11 cellular contexts compared by ENCODE assay signal in genomic region chr14:68363401-68363800, GRCh38.
DNase-seq lines count a peak whose midpoint lies in the region; ATAC-seq, FAIRE-seq and TF ChIP-seq lines count a peak whose summit lies in the region.
"Had no signal": no experiment of that assay in that cellular context is flagged by ENCODE, and none has a peak within 500 bp of the region (broad histone marks: within the 10 kb centered on the region; RNA-seq: fewer than 3 reads in every experiment).

No MANE protein-coding gene starts in this region.

- intact Hi-C loops in lower lobe of right lung (cut with DNase I): no loop called here

- H3K27ac ChIP-seq in brain microvascular endothelial cell (peak overlapping the region; percentile 92), lower lobe of right lung (peak overlapping the region; percentile 66), tibial nerve (peak overlapping the region; percentile 70 to 98 (median 82))
- H3K27ac ChIP-seq: SK-N-MC had no signal

- TF ChIP-seq EP300 in tibial nerve (IDR thresholded peaks at IDR 0.05): no peak

- no peak for FAIRE-seq in RCC 7860 (lab: Jason Lieb, UNC)

- H3K4me1 ChIP-seq in lower lobe of right lung: peaks cover 58% of the 10 kb centered on the region
- peaks cover 0 to 88% (median 52%) of the 10 kb centered on the region in 4 donors for H3K4me1 ChIP-seq in tibial nerve

- H3K36me3 ChIP-seq in brain microvascular endothelial cell (replicated peaks): no peaks in the 10 kb centered on the region
- no peaks in the 10 kb centered on the region for H3K36me3 ChIP-seq in lower lobe of right lung
- no peaks in the 10 kb centered on the region for H3K36me3 ChIP-seq in tibial nerve

- DNase-seq in NCI-H82 (lab: John Stamatoyannopoulos, UW): peak; percentile 44
- DNase-seq in NCI-H82 treated with DMSO at 0.1 percent for 48 hours (lab: John Stamatoyannopoulos, UW; ENCODE audit: unreplicated experiment): no peak
- DNase-seq in brain microvascular endothelial cell: no peak
- DNase-seq in lower lobe of right lung: peak; percentile 53
- DNase-seq in tibial nerve (ENCODE audit: low spot score in 2 of 2): no peak
- DNase-seq in RCC 7860 (ENCODE audit: low spot score): no peak
- no peak for DNase-seq in NCI-H2107 treated with DMSO at 0.1 percent for 48 hours (lab: John Stamatoyannopoulos, UW; ENCODE audit: unreplicated experiment)
- DNase-seq in DMS 273 (lab: John Stamatoyannopoulos, UW; ENCODE audit: unreplicated experiment): no peak
- DNase-seq: activated CD8-positive, alpha-beta memory T cell treated with anti-CD3 and anti-CD28 coated beads for 24 hours; GDM1 had no signal

- in situ Hi-C loops in brain microvascular endothelial cell (cut with HindIII; ENCODE audit: low pct_ligation_motif_present, low sequenced_read_pairs): no loop called here

- 68 to 72% methylated on average over 10 of the region's 10 CpGs for WGBS in tibial nerve, 2 donors

- no peak for TF ChIP-seq POLR2A in tibial nerve (IDR thresholded peaks at IDR 0.05)

- ATAC-seq in lower lobe of right lung: no peak

- no peak overlapping the region for H3K4me3 ChIP-seq in brain microvascular endothelial cell (ENCODE audit: low read depth, low read length)
- no peak overlapping the region for H3K4me3 ChIP-seq in lower lobe of right lung
- no peak overlapping the region for H3K4me3 ChIP-seq in tibial nerve
- H3K4me3 ChIP-seq: SK-N-MC had no signal

- H3K27me3 ChIP-seq in brain microvascular endothelial cell (replicated peaks) (no peaks in the 10 kb centered on the region), lower lobe of right lung (ENCODE audit: low read depth) (no peaks in the 10 kb centered on the region), tibial nerve (no peaks in the 10 kb centered on the region)

- TF ChIP-seq CTCF in brain microvascular endothelial cell (IDR thresholded peaks at IDR 0.05; ENCODE audit: low read depth, low read length, missing control alignments): peak; percentile 34
- TF ChIP-seq CTCF in lower lobe of right lung (IDR thresholded peaks at IDR 0.05): no peak
- peak in 1 of 5 experiments; percentile 11 for TF ChIP-seq CTCF in tibial nerve (IDR thresholded peaks at IDR 0.05)

- H3K9me3 ChIP-seq in lower lobe of right lung: no peaks in the 10 kb centered on the region
- H3K9me3 ChIP-seq in tibial nerve: no peaks in the 10 kb centered on the region

Comparison
In these comparisons a context has a peak if more than half of its experiments do, and no peak if none do; other contexts are left out.
1. DNase-seq: peak in NCI-H82 (single experiment) and lower lobe of right lung (single experiment); none in NCI-H82 treated with DMSO at 0.1 percent for 48 hours (single experiment), brain microvascular endothelial cell (single experiment), tibial nerve (0 of 2), RCC 7860 (single experiment), NCI-H2107 treated with DMSO at 0.1 percent for 48 hours (single experiment) and DMS 273 (single experiment).
2. Peak in every context shown above with its lines, with median percentiles within 50 percentile points of each other: H3K27ac ChIP-seq.